In genomic region chr19:49878744-49879070, GRCh38 we compare ENCODE assay signal across 9 cellular contexts. TPM values are rescaled to one million over a fixed set of nuclear protein-coding genes. Genes with fewer than 3 reads are reported as not detected.
DNase-seq lines count a peak whose midpoint lies in the region; ATAC-seq and TF ChIP-seq lines count a peak whose summit lies in the region.
"Had no signal": no experiment of that assay in that cellular context is flagged by ENCODE, and none has a peak within 500 bp of the region (broad histone marks: within the 10 kb centered on the region; RNA-seq: fewer than 3 reads in every experiment).

No MANE protein-coding gene starts in this region.

- CTCF ChIA-PET in A673 (lab: Charles Lee), result no interaction called here

- ATAC-seq in HG02571 (IDR thresholded peaks at IDR 0.05; ENCODE audit: unreplicated experiment), result no peak
- ATAC-seq in GM19397 (IDR thresholded peaks at IDR 0.05; ENCODE audit: unreplicated experiment), result no peak

- H3K36me3 ChIP-seq in A673 (ENCODE audit: insufficient read depth, low read length, poor library complexity, severe bottlenecking) (peaks cover 41% of the 10 kb centered on the region), mucosa of rectum (ENCODE audit: control insufficient read depth in 2 of 2, insufficient read depth in 2 of 2, low read length in 2 of 2) (peaks cover 44 to 46% of the 10 kb centered on the region in 2 donors)

- H3K27ac ChIP-seq in A673 (ENCODE audit: low read depth, low read length, poor library complexity, severe bottlenecking), result peak overlapping the region; percentile 99
- H3K27ac ChIP-seq in HL-60 (replicated peaks), result no peak overlapping the region; the same call in 1 of the 2 replicates
- peak overlapping the region in 1 of 2 donors; percentile 99 for H3K27ac ChIP-seq in mucosa of rectum (ENCODE audit: low read depth in 2 of 2, low read length in 2 of 2)

- POLR2A ChIA-PET in A673 (lab: Charles Lee; ENCODE audit: low non-redundant PET), result no interaction called here

- peaks cover 8% of the 10 kb centered on the region for H3K9me3 ChIP-seq in A673 (ENCODE audit: low read depth, low read length, poor library complexity, severe bottlenecking)
- H3K9me3 ChIP-seq in mucosa of rectum (ENCODE audit: control insufficient read depth in 2 of 2, low read length in 2 of 2), result no peaks in the 10 kb centered on the region

- TF ChIP-seq CTCF in A673 (conservative IDR thresholded peaks at IDR 0.05; ENCODE audit: low read depth, low read length), result no peak
- TF ChIP-seq CTCF in HL-60 (IDR thresholded peaks at IDR 0.05; ENCODE audit: insufficient read depth, low read length), result no peak
- no peak for TF ChIP-seq CTCF in cardiac fibroblast (IDR thresholded peaks at IDR 0.05; ENCODE audit: low read depth, low read length)

- intact Hi-C loops in A673 (cut with micrococcal nuclease; ENCODE audit: unreplicated experiment), result loop anchor here (10.0 kb wide), 1 partner anchor 384 kb away; the partner anchor contains the start of gene RPS11

- no TSS peak for BruUV-seq in A673 (replicated peaks; lab: Mats Ljungman, UMichigan)

- H3K4me3 ChIP-seq in A673 (ENCODE audit: low read depth, low read length, poor library complexity, severe bottlenecking) (peak overlapping the region; percentile 95), HL-60 (replicated peaks; ENCODE audit: insufficient read depth, low read length) (peak overlapping the region; percentile 81; the same call in 1 of the 2 replicates), cardiac fibroblast (replicated peaks in 1 of 2; ENCODE audit: low read depth in 2 of 2, low read length in 2 of 2) (peak overlapping the region; percentile 91 to 100), mucosa of rectum (ENCODE audit: low read length in 2 of 2) (peak overlapping the region; percentile 97 to 99)

- H3K4me1 ChIP-seq in A673 (ENCODE audit: insufficient read depth, low read length, poor library complexity, severe bottlenecking) (peaks cover 17% of the 10 kb centered on the region), mucosa of rectum (ENCODE audit: control insufficient read depth in 2 of 2, insufficient read depth in 2 of 2, low read length in 2 of 2) (peaks cover 16 to 18% of the 10 kb centered on the region in 2 donors)

- H3K27me3 ChIP-seq in A673 (replicated peaks; ENCODE audit: insufficient read depth, low read depth, low read length, poor library complexity) (no peaks in the 10 kb centered on the region), HL-60 (ENCODE audit: insufficient read depth, poor library complexity, severe bottlenecking) (no peaks in the 10 kb centered on the region), mucosa of rectum (ENCODE audit: control insufficient read depth in 2 of 2, insufficient read depth in 2 of 2, low read length in 2 of 2) (no peaks in the 10 kb centered on the region)

- no peak overlapping the region for H3K9ac ChIP-seq in mucosa of rectum (ENCODE audit: low read depth in 1 of 2, low read length in 2 of 2)

- DNase-seq in A673 (ENCODE audit: low spot score), result no peak
- no peak for DNase-seq in HL-60 (ENCODE audit: low read depth in 1 of 2, low spot score in 1 of 2)
- no peak for DNase-seq in cardiac fibroblast (ENCODE audit: low read depth in 2 of 2)
- no peak for DNase-seq in SKM-1 (lab: John Stamatoyannopoulos, UW; ENCODE audit: unreplicated experiment)
- no peak for DNase-seq in NCI-H1694 treated with DMSO at 0.1 percent for 48 hours (lab: John Stamatoyannopoulos, UW)
- DNase-seq: activated effector memory CD4-positive, alpha-beta T cell treated with Interleukin-2 at 50 U/mL for 16 hours had no signal

RNA-seq across cellular contexts. Expression of gene TBC1D17, which starts 1.2 kb away (rescaled TPM):
- 35.1 and 40.0 TPM in 2 replicates for total RNA-seq in A673 (2021)

RNA-seq across cellular contexts. Expression of gene AKT1S1, which starts 1.6 kb away (rescaled TPM):
- 80.3 and 81.5 TPM in 2 replicates for total RNA-seq in A673 (2021)

RNA-seq across cellular contexts. Expression of gene PNKP, which starts 11.3 kb away (rescaled TPM):
- 122 and 130 TPM in 2 replicates for total RNA-seq in A673 (2021)

RNA-seq across cellular contexts. Expression of gene IL4I1, which starts 18.0 kb away (rescaled TPM):
- 1.3 TPM in 2 replicates for total RNA-seq in A673 (2021)

RNA-seq across cellular contexts. Expression of gene PTOV1, which starts 27.7 kb away (rescaled TPM):
- 331 and 356 TPM in 2 replicates for total RNA-seq in A673 (2021)
